ENCODE assay signal across 26 cellular contexts in the genomic region with DNA sequence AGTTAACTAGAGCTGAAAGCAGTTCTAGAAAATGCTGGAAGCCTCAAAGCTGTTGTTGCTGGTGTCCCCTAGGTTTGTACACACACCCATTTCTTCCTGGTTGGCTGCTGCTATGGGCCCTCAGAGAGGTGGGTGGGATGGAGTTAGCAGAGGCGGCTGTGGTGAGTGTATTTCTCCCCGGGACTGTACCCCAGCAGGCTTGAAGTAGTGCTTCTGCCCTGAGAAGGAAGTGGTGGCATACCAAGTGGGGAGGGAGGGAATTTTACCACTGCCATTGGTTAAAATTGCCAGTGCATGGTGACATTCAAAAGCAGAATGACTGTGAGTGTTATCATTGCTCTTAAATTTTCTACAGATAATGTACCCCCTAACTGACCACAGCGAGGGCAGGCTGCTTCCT.
A peak's percentile ranks its signal among the peaks of the same experiment; 100 is the strongest.
DNase-seq lines count a peak whose midpoint lies in the region; ATAC-seq, FAIRE-seq and TF ChIP-seq lines count a peak whose summit lies in the region.
"Had no signal": no experiment of that assay in that cellular context is flagged by ENCODE, and none has a peak within 500 bp of the region (broad histone marks: within the 10 kb centered on the region; RNA-seq: fewer than 3 reads in every experiment).

No MANE protein-coding gene starts in this region.

- H3K36me3 ChIP-seq in esophagus muscularis mucosa: no peaks in the 10 kb centered on the region
- H3K36me3 ChIP-seq: adrenal gland, BE2C, left ventricle myocardium inferior, stomach, tibial nerve had no signal

- WGBS in esophagus muscularis mucosa: 91% methylated on average over 3 of the region's 3 CpGs

- no peak for TF ChIP-seq EP300 in esophagus muscularis mucosa (IDR thresholded peaks at IDR 0.05)

- no peaks in the 10 kb centered on the region for H3K9me3 Mint-ChIP-seq in chondrocyte (ENCODE audit: low read depth)
- no peaks in the 10 kb centered on the region for H3K9me3 Mint-ChIP-seq in stimulated activated naive CD8-positive, alpha-beta T cell treated with anti-CD3 and anti-CD28 coated beads, Interleukin-15, amount 100 ng/mL, for 72 hours
- H3K9me3 Mint-ChIP-seq: activated CD4-positive, alpha-beta T cell treated with anti-CD3 and anti-CD28 coated beads, Interleukin-2, amount 10 ng/mL, durations not matched to agents 24 days and 14 days had no signal

- intact Hi-C loops in esophagus muscularis mucosa (cut with DNase I): no loop called here

- no peaks in the 10 kb centered on the region for H3K36me3 Mint-ChIP-seq in chondrocyte (ENCODE audit: low read depth)

- no peaks in the 10 kb centered on the region for H3K4me1 Mint-ChIP-seq in chondrocyte (ENCODE audit: low read depth)
- H3K4me1 Mint-ChIP-seq in stimulated activated naive CD8-positive, alpha-beta T cell treated with anti-CD3 and anti-CD28 coated beads, Interleukin-15, amount 100 ng/mL, for 72 hours: peaks cover 15% of the 10 kb centered on the region

- no peak for FAIRE-seq in HTR-8/SVneo (lab: Jason Lieb, UNC)
- FAIRE-seq: endometrium, GM18507 had no signal

- no peak for TF ChIP-seq CTCF in chondrocyte (IDR thresholded peaks at IDR 0.05)
- TF ChIP-seq CTCF in esophagus muscularis mucosa (IDR thresholded peaks at IDR 0.05): no peak

- no peak overlapping the region for H3K4me3 Mint-ChIP-seq in chondrocyte (ENCODE audit: unreplicated experiment)
- no peak overlapping the region for H3K4me3 Mint-ChIP-seq in stimulated activated naive CD8-positive, alpha-beta T cell treated with anti-CD3 and anti-CD28 coated beads, Interleukin-15, amount 100 ng/mL, for 72 hours
- H3K4me3 Mint-ChIP-seq: activated CD4-positive, alpha-beta T cell treated with anti-CD3 and anti-CD28 coated beads, Interleukin-2, amount 10 ng/mL, durations not matched to agents 24 days and 14 days had no signal

- ATAC-seq in stimulated activated naive CD8-positive, alpha-beta T cell treated with anti-CD3 and anti-CD28 coated beads, Interleukin-15, amount 100 ng/mL, for 72 hours: peak; percentile 94
- ATAC-seq: body of pancreas, HCT116 had no signal

- H3K27me3 ChIP-seq in esophagus muscularis mucosa: no peaks in the 10 kb centered on the region
- H3K27me3 ChIP-seq: adrenal gland, BE2C, body of pancreas, stomach, tibial nerve had no signal

- H3K27me3 Mint-ChIP-seq in chondrocyte (ENCODE audit: low read depth): no peaks in the 10 kb centered on the region
- no peaks in the 10 kb centered on the region for H3K27me3 Mint-ChIP-seq in stimulated activated naive CD8-positive, alpha-beta T cell treated with anti-CD3 and anti-CD28 coated beads, Interleukin-15, amount 100 ng/mL, for 72 hours
- H3K27me3 Mint-ChIP-seq: activated CD4-positive, alpha-beta T cell treated with anti-CD3 and anti-CD28 coated beads, Interleukin-2, amount 10 ng/mL, durations not matched to agents 24 days and 14 days had no signal

- DNase-seq in activated T-cell treated with anti-CD3 and anti-CD28 coated beads, Interleukin-2, amount 50 U/mL, for 48 hours: peak; percentile 19 to 26
- no peak for DNase-seq in activated T-cell treated with anti-CD3 and anti-CD28 coated beads for 4 hours
- DNase-seq in MV-4-11 (lab: John Stamatoyannopoulos, UW): peak; percentile 36
- DNase-seq in chondrocyte (ENCODE audit: low spot score): peak; percentile 5
- peak; percentile 16 to 59 for DNase-seq in stimulated activated naive CD8-positive, alpha-beta T cell treated with anti-CD3 and anti-CD28 coated beads, Interleukin-15, amount 100 ng/mL, for 72 hours
- DNase-seq in esophagus muscularis mucosa (ENCODE audit: extremely low spot score): no peak
- no peak for DNase-seq in AG08396 (ENCODE audit: low spot score)
- no peak for DNase-seq in HTR-8/SVneo (ENCODE audit: insufficient read length, low spot score)
- DNase-seq: activated CD4-positive, alpha-beta T cell treated with anti-CD3 and anti-CD28 coated beads, Interleukin-2, amount 10 ng/mL, durations not matched to agents 24 days and 14 days; activated CD8-positive, alpha-beta memory T cell treated with anti-CD3 and anti-CD28 coated beads, Interleukin-2, amount 50 U/mL, for 4 hours; activated effector memory CD4-positive, alpha-beta T cell treated with Interleukin-2 at 50 U/mL for 16 hours; adrenal gland; BE2C; body of pancreas; Karpas-422; left ventricle myocardium inferior; mesendoderm; NCI-H1436 treated with DMSO at 0.1 percent for 48 hours; NCI-H345; NCI-H748 treated with DMSO at 0.1 percent for 48 hours; stomach had no signal

- no peaks in the 10 kb centered on the region for H3K9me3 ChIP-seq in esophagus muscularis mucosa
- H3K9me3 ChIP-seq: adrenal gland, BE2C, body of pancreas, left ventricle myocardium inferior, stomach, tibial nerve had no signal

- no peak for TF ChIP-seq POLR2A in esophagus muscularis mucosa (IDR thresholded peaks at IDR 0.05; ENCODE audit: low read depth)

- no peak overlapping the region for H3K27ac Mint-ChIP-seq in chondrocyte (ENCODE audit: unreplicated experiment)
- H3K27ac Mint-ChIP-seq in stimulated activated naive CD8-positive, alpha-beta T cell treated with anti-CD3 and anti-CD28 coated beads, Interleukin-15, amount 100 ng/mL, for 72 hours: no peak overlapping the region
- H3K27ac Mint-ChIP-seq: activated CD4-positive, alpha-beta T cell treated with anti-CD3 and anti-CD28 coated beads, Interleukin-2, amount 10 ng/mL, durations not matched to agents 24 days and 14 days had no signal

- no peak overlapping the region for H3K27ac ChIP-seq in esophagus muscularis mucosa (replicated peaks in 1 of 4)
- H3K27ac ChIP-seq: adrenal gland, body of pancreas, left ventricle myocardium inferior, RWPE1, stomach, tibial nerve had no signal

- no peak overlapping the region for H3K4me3 ChIP-seq in esophagus muscularis mucosa
- H3K4me3 ChIP-seq: adrenal gland, body of pancreas, left ventricle myocardium inferior, stomach, tibial nerve had no signal

- no peaks in the 10 kb centered on the region for H3K4me1 ChIP-seq in esophagus muscularis mucosa
- H3K4me1 ChIP-seq: adrenal gland, BE2C, body of pancreas, left ventricle myocardium inferior, stomach, tibial nerve had no signal

Comparison
In these comparisons a context has a peak if more than half of its experiments do, and no peak if none do; other contexts are left out.
1. DNase-seq: peak in activated T-cell treated with anti-CD3 and anti-CD28 coated beads, Interleukin-2, amount 50 U/mL, for 48 hours (2 of 2), MV-4-11 (single experiment), chondrocyte (single experiment) and stimulated activated naive CD8-positive, alpha-beta T cell treated with anti-CD3 and anti-CD28 coated beads, Interleukin-15, amount 100 ng/mL, for 72 hours (2 of 2); none in activated T-cell treated with anti-CD3 and anti-CD28 coated beads for 4 hours (single experiment), esophagus muscularis mucosa (single experiment), AG08396 (single experiment) and HTR-8/SVneo (single experiment).